Comparison of ENCODE assay signal across 12 cellular contexts in genomic region chr9:124812401-124813016, GRCh38. TPM values are rescaled to one million over a fixed set of nuclear protein-coding genes. Genes with fewer than 3 reads are reported as not detected.
DNase-seq lines count a peak whose midpoint lies in the region; ATAC-seq and TF ChIP-seq lines count a peak whose summit lies in the region.
"Had no signal": no experiment of that assay in that cellular context is flagged by ENCODE, and none has a peak within 500 bp of the region (broad histone marks: within the 10 kb centered on the region; RNA-seq: fewer than 3 reads in every experiment).

No MANE protein-coding gene starts in this region.

- in situ Hi-C loops in GM13977 (cut with MboI; ENCODE audit: low pct_unique_long_range_greater_than_20kb, low sequenced_read_pairs, unreplicated experiment) (no loop called here), SK-MEL-5 (cut with HindIII; ENCODE audit: low pct_unique_long_range_greater_than_20kb, low sequenced_read_pairs) (no loop called here)

- H3K9ac ChIP-seq in rectal smooth muscle tissue (ENCODE audit: low read length) = no peak overlapping the region

- H3K36me3 ChIP-seq in rectal smooth muscle tissue (ENCODE audit: control insufficient read depth, insufficient read depth, low read length) = no peaks in the 10 kb centered on the region
- H3K36me3 ChIP-seq: colonic mucosa had no signal

- no peaks in the 10 kb centered on the region for H3K36me3 Mint-ChIP-seq in glutamatergic neuron (ENCODE audit: unreplicated experiment)

- TF ChIP-seq CTCF in GM13977 (IDR thresholded peaks at IDR 0.05; ENCODE audit: extremely low read depth, insufficient read depth, missing control alignments) = no peak
- TF ChIP-seq CTCF in glutamatergic neuron (IDR thresholded peaks at IDR 0.05; ENCODE audit: partially characterized antibody, unreplicated experiment) = no peak

- peaks cover 4% of the 10 kb centered on the region for H3K4me1 Mint-ChIP-seq in glutamatergic neuron (ENCODE audit: low read depth, unreplicated experiment)
- H3K4me1 Mint-ChIP-seq: T-helper 17 cell had no signal

- H3K4me3 ChIP-seq in rectal smooth muscle tissue (ENCODE audit: low read length) = no peak overlapping the region
- H3K4me3 ChIP-seq: colonic mucosa had no signal

- peaks cover 8% of the 10 kb centered on the region for H3K9me3 Mint-ChIP-seq in glutamatergic neuron (ENCODE audit: unreplicated experiment)

- H3K4me1 ChIP-seq in rectal smooth muscle tissue (ENCODE audit: control insufficient read depth, insufficient read depth, low read length) = peaks cover 35% of the 10 kb centered on the region
- H3K4me1 ChIP-seq: colonic mucosa had no signal

- peak overlapping the region; percentile 86 for H3K27ac ChIP-seq in rectal smooth muscle tissue (ENCODE audit: low read depth, low read length)

- DNase-seq in GM13977 (ENCODE audit: low spot score) (peak; percentile 47), SK-MEL-5 (ENCODE audit: low read depth, low spot score) (peak; percentile 52), fibroblast of the conjunctiva (ENCODE audit: low read depth) (peak; percentile 93), glutamatergic neuron (no peak)
- DNase-seq in activated T-cell treated with anti-CD3 and anti-CD28 coated beads, Interleukin-2, amount 50 U/mL, for 1 hour = no peak
- no peak for DNase-seq in activated CD4-positive, alpha-beta T cell treated with anti-CD3 and anti-CD28 coated beads, Interleukin-2, amount 50 U/mL, for 1 hour
- DNase-seq: colonic mucosa, nucleus accumbens, T-helper 17 cell had no signal

- H3K4me3 Mint-ChIP-seq in glutamatergic neuron (ENCODE audit: unreplicated experiment) = no peak overlapping the region
- H3K4me3 Mint-ChIP-seq: T-helper 17 cell had no signal

- no peaks in the 10 kb centered on the region for H3K27me3 ChIP-seq in rectal smooth muscle tissue (ENCODE audit: control insufficient read depth, insufficient read depth, low read length)
- H3K27me3 ChIP-seq: colonic mucosa had no signal

- H3K27ac Mint-ChIP-seq in glutamatergic neuron (ENCODE audit: unreplicated experiment) = no peak overlapping the region
- H3K27ac Mint-ChIP-seq: T-helper 17 cell had no signal

- no peak for ATAC-seq in GM21825 (IDR thresholded peaks at IDR 0.05; ENCODE audit: unreplicated experiment)
- ATAC-seq: T-helper 17 cell had no signal

- no peaks in the 10 kb centered on the region for H3K27me3 Mint-ChIP-seq in glutamatergic neuron (ENCODE audit: unreplicated experiment)

RNA-seq across cellular contexts. Expression of gene OLFML2A, which starts 35.6 kb away (rescaled TPM):
- total RNA-seq in SK-MEL-5 (2014; rRNA removed; shearing (Covaris generic)) = 0.51 and 0.90 TPM in 2 replicates
- 2.1 and 3.2 TPM in 2 replicates for polyA plus RNA-seq in SK-MEL-5 (2015; cell fraction: cytosol; rRNA removed)
- 0.77 and 1.2 TPM in 2 replicates for polyA plus RNA-seq in SK-MEL-5 (2015; cell fraction: nucleus; rRNA removed)
- total RNA-seq in glutamatergic neuron (ENCODE audit: unreplicated experiment) = not detected
- total RNA-seq: T-helper 17 cell had no signal

RNA-seq across cellular contexts. Expression of gene WDR38, which starts 40.8 kb away (rescaled TPM):
- not detected in 2 replicates for total RNA-seq in SK-MEL-5 (2014; rRNA removed; shearing (Covaris generic))
- polyA plus RNA-seq in SK-MEL-5 (2015; cell fraction: cytosol; rRNA removed) = not detected in 2 replicates
- not detected in 2 replicates for polyA plus RNA-seq in SK-MEL-5 (2015; cell fraction: nucleus; rRNA removed)
- not detected for total RNA-seq in glutamatergic neuron (ENCODE audit: unreplicated experiment)
- total RNA-seq: colonic mucosa, subcutaneous adipose tissue, T-helper 17 cell had no signal

RNA-seq across cellular contexts. Expression of gene NR6A1, which starts 41.4 kb away (rescaled TPM):
- 7.8 and 8.0 TPM in 2 replicates for total RNA-seq in SK-MEL-5 (2014; rRNA removed; shearing (Covaris generic))
- polyA plus RNA-seq in SK-MEL-5 (2015; cell fraction: cytosol; rRNA removed) = 3.3 and 5.3 TPM in 2 replicates
- 15.2 and 16.2 TPM in 2 replicates for polyA plus RNA-seq in SK-MEL-5 (2015; cell fraction: nucleus; rRNA removed)
- 51.0 TPM for total RNA-seq in glutamatergic neuron (ENCODE audit: unreplicated experiment)

RNA-seq across cellular contexts. Expression of gene RPL35, which starts 49.2 kb away (rescaled TPM):
- 2,870 and 3,852 TPM in 2 replicates for total RNA-seq in SK-MEL-5 (2014; rRNA removed; shearing (Covaris generic))
- 2,353 and 3,749 TPM in 2 replicates for polyA plus RNA-seq in SK-MEL-5 (2015; cell fraction: cytosol; rRNA removed)
- 255 and 365 TPM in 2 replicates for polyA plus RNA-seq in SK-MEL-5 (2015; cell fraction: nucleus; rRNA removed)
- 559 TPM for total RNA-seq in glutamatergic neuron (ENCODE audit: unreplicated experiment)

RNA-seq across cellular contexts. Expression of gene ARPC5L, which starts 49.4 kb away (rescaled TPM):
- total RNA-seq in SK-MEL-5 (2014; rRNA removed; shearing (Covaris generic)) = 28.1 and 30.3 TPM in 2 replicates
- 60.0 and 63.7 TPM in 2 replicates for polyA plus RNA-seq in SK-MEL-5 (2015; cell fraction: cytosol; rRNA removed)
- polyA plus RNA-seq in SK-MEL-5 (2015; cell fraction: nucleus; rRNA removed) = 37.5 and 42.0 TPM in 2 replicates
- total RNA-seq in glutamatergic neuron (ENCODE audit: unreplicated experiment) = 25.2 TPM

Comparison
In these comparisons a context has a peak if more than half of its experiments do, and no peak if none do; other contexts are left out.
1. DNase-seq: peak in GM13977 (single experiment), SK-MEL-5 (single experiment) and fibroblast of the conjunctiva (single experiment); none in activated T-cell treated with anti-CD3 and anti-CD28 coated beads, Interleukin-2, amount 50 U/mL, for 1 hour (single experiment), glutamatergic neuron (single experiment) and activated CD4-positive, alpha-beta T cell treated with anti-CD3 and anti-CD28 coated beads, Interleukin-2, amount 50 U/mL, for 1 hour (single experiment).